19 cellular contexts compared by ENCODE assay signal in the genomic region with DNA sequence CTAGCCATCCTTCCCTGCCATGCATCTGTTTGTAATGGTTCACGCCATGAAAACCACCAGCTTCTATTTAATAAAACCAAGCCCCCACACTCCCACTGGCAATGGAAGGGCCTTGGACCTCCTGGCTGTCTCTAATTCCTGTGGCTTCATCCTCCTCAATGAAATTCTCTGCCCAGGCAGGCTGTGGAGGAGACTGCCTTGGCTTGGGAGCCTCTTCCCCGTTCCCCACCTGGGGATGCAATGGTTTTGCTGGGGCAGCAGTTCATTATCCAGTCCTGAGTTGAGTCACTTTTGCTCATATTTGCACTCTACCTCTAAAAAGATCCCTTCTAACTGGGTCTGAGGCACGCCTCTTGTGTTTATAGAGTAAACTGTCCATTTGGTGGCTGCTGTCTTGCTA.
A peak's percentile ranks its signal among the peaks of the same experiment; 100 is the strongest.
DNase-seq lines count a peak whose midpoint lies in the region; ATAC-seq and TF ChIP-seq lines count a peak whose summit lies in the region.
"Had no signal": no experiment of that assay in that cellular context is flagged by ENCODE, and none has a peak within 500 bp of the region (broad histone marks: within the 10 kb centered on the region; RNA-seq: fewer than 3 reads in every experiment).

No MANE protein-coding gene starts in this region.

- TF ChIP-seq CTCF in PC-3 (conservative IDR thresholded peaks at IDR 0.05; ENCODE audit: low read depth, low read length) (no peak), type B pancreatic cell (conservative IDR thresholded peaks at IDR 0.05) (no peak)

- H3K9me2 ChIP-seq in PC-3 (replicated peaks; ENCODE audit: low read length), result no peaks in the 10 kb centered on the region
- H3K9me2 ChIP-seq: SK-N-SH had no signal

- peaks cover 50% of the 10 kb centered on the region for H3K27me3 Mint-ChIP-seq in type B pancreatic cell
- H3K27me3 Mint-ChIP-seq: CD4-positive, CD25-positive, alpha-beta regulatory T cell had no signal

- H3K4me2 ChIP-seq in PC-3 (ENCODE audit: low read length), result peak overlapping the region; percentile 37
- H3K4me2 ChIP-seq: SK-N-SH had no signal

- ATAC-seq in PC-3 (peak; percentile 48), HG03469 (IDR thresholded peaks at IDR 0.05; ENCODE audit: unreplicated experiment) (no peak)
- ATAC-seq: K562 had no signal

- peaks cover 46% of the 10 kb centered on the region for H3K4me1 ChIP-seq in PC-3 (ENCODE audit: insufficient read depth, low read length)
- H3K4me1 ChIP-seq: Caco-2 had no signal

- H3K4me1 Mint-ChIP-seq in type B pancreatic cell (ENCODE audit: unreplicated experiment), result peaks cover 23% of the 10 kb centered on the region
- H3K4me1 Mint-ChIP-seq: CD4-positive, CD25-positive, alpha-beta regulatory T cell had no signal

- H3K27me3 ChIP-seq in PC-3 (ENCODE audit: low read length), result no peaks in the 10 kb centered on the region
- H3K27me3 ChIP-seq: Peyer's patch had no signal

- H3F3A ChIP-seq in PC-3 (ENCODE audit: low read length, unreplicated experiment), result no peaks in the 10 kb centered on the region

- no peak overlapping the region for H3K4me3 Mint-ChIP-seq in type B pancreatic cell
- H3K4me3 Mint-ChIP-seq: CD4-positive, CD25-positive, alpha-beta regulatory T cell had no signal

- POLR2A ChIA-PET in PC-3 (lab: Charles Lee; ENCODE audit: unreplicated experiment), result no interaction called here

- H2AFZ ChIP-seq in PC-3 (ENCODE audit: low read length), result 0 out of 2 replicates have a peak overlapping the region, but pooled peaks have one; percentile 7

- CTCF ChIA-PET in PC-3 (lab: Charles Lee), result no interaction called here

- H3K27ac Mint-ChIP-seq in type B pancreatic cell, result peak overlapping the region; percentile 66
- H3K27ac Mint-ChIP-seq: CD4-positive, CD25-positive, alpha-beta regulatory T cell had no signal

- peak overlapping the region; percentile 87 for H3K27ac ChIP-seq in PC-3 (ENCODE audit: low read length)
- H3K27ac ChIP-seq: Peyer's patch had no signal

- H3K9me3 Mint-ChIP-seq in type B pancreatic cell, result no peaks in the 10 kb centered on the region

- 0 out of 2 replicates have a peak overlapping the region, but pooled peaks have one; percentile 40 for H3K9ac ChIP-seq in PC-3 (ENCODE audit: low read length)
- H3K9ac ChIP-seq: SK-N-SH had no signal

- no peaks in the 10 kb centered on the region for H4K20me1 ChIP-seq in PC-3 (ENCODE audit: low read length)

- H3K36me3 ChIP-seq in PC-3 (ENCODE audit: low read depth, low read length), result no peaks in the 10 kb centered on the region
- H3K36me3 ChIP-seq: Peyer's patch had no signal

- H3K4me3 ChIP-seq in PC-3 (ENCODE audit: low read length), result no peak overlapping the region
- H3K4me3 ChIP-seq: K562, Peyer's patch had no signal

- intact Hi-C loops in PC-3 (cut with micrococcal nuclease), result no loop called here

- no peaks in the 10 kb centered on the region for H3K79me2 ChIP-seq in PC-3 (ENCODE audit: low read length)

- H3K9me3 ChIP-seq in PC-3 (ENCODE audit: low read length), result no peaks in the 10 kb centered on the region
- H3K9me3 ChIP-seq: Caco-2, Peyer's patch, SK-N-SH had no signal

- peak; percentile 79 for DNase-seq in PC-3
- peak; percentile 70 for DNase-seq in astrocyte of the hippocampus (ENCODE audit: low read depth, low spot score)
- peak; percentile 47 for DNase-seq in kidney glomerular epithelial cell (lab: John Stamatoyannopoulos, UW)
- no peak for DNase-seq in type B pancreatic cell (ENCODE audit: extremely low spot score, unreplicated experiment)
- no peak for DNase-seq in HPDE6-E6E7 (ENCODE audit: extremely low spot score)
- no peak for DNase-seq in NCI-H2107 treated with DMSO at 0.1 percent for 48 hours (lab: John Stamatoyannopoulos, UW; ENCODE audit: unreplicated experiment)
- DNase-seq: Caco-2; CD4-positive, CD25-positive, alpha-beta regulatory T cell; DMS153; GOT3; NCI-H1048; NCI-H146; NCI-H2081 treated with DMSO at 0.1 percent for 48 hours; NCI-H524; Peyer's patch; SHP77; SK-N-SH had no signal

- H3K36me3 Mint-ChIP-seq in type B pancreatic cell, result no peaks in the 10 kb centered on the region
- H3K36me3 Mint-ChIP-seq: CD4-positive, CD25-positive, alpha-beta regulatory T cell had no signal

- no TSS peak for BruUV-seq in PC-3 (replicated peaks; lab: Mats Ljungman, UMichigan)

Comparison
In these comparisons a context has a peak if more than half of its experiments do, and no peak if none do; other contexts are left out.
1. DNase-seq: peak in PC-3 (single experiment), astrocyte of the hippocampus (single experiment) and kidney glomerular epithelial cell (single experiment); none in type B pancreatic cell (single experiment), HPDE6-E6E7 (single experiment) and NCI-H2107 treated with DMSO at 0.1 percent for 48 hours (single experiment).